8 cellular contexts compared by ENCODE assay signal in the genomic region with DNA sequence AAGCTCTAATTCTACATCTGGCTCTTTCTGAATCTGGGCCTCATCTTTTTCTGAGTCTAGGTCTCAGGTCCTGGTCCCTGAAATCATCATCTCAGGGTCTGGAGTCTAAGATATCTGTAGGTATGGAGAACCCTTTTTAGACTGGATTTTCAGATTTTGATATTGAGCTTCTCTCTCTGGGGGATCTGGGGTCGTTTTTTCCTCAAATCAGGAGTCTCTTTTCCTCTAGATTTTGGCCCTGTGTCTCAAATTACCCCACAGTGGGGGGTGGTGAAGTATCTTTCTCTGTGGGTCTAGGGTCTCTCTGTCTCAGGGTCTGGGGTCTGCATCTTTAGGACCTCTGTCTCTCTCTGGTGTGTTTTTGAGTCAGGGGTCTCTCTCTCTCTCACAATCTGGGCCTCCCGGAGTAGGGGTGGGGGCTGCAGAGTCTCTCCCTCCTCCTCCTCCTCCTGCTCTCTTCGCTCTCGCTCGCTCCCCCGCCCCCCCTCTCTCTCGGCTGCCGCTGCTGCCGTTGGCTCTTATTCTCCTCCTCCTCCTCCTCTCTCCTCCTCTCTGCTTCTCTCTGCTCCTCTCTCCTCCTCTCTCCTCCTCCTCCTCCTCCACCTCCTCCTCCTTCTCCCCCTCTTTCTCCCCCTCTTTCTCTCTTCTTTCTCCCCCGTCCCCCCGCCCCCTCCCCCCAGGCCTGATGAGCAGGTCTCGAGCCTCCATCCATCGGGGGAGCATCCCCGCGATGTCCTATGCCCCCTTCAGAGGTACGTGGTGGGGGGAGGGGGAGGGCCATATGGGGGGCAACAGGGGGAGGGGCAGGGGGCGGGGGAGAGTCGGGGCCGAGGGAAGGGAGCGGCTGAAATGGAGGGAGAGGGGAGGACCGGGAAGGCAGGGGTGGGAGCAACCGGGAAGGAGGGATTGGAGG. TPM values are rescaled to one million over a fixed set of nuclear protein-coding genes. Genes with fewer than 3 reads are reported as not detected.
DNase-seq lines count a peak whose midpoint lies in the region; ATAC-seq and TF ChIP-seq lines count a peak whose summit lies in the region.

A gene (plus strand): TSS at position 486 of the 913 bp plus-strand sequence. CDS start 200 bp downstream, at position 686.

- peak within 1 kb of the TSS; percentile 92 for H3K4me3 Mint-ChIP-seq in activated naive CD4-positive, alpha-beta T cell treated with anti-CD3 and anti-CD28 coated beads for 36 hours
- peak within 1 kb of the TSS; percentile 98 for H3K4me3 Mint-ChIP-seq in osteocyte (ENCODE audit: unreplicated experiment)

- intact Hi-C loops in activated naive CD4-positive, alpha-beta T cell treated with anti-CD3 and anti-CD28 coated beads for 36 hours (cut with micrococcal nuclease) = loop anchor here (2.0 to 5.0 kb wide), 6 partner anchors 107 to 817 kb away; a partner anchor contains a TSS

- CTCF ChIA-PET in activated naive CD4-positive, alpha-beta T cell treated with anti-CD3 and anti-CD28 coated beads for 36 hours (lab: Charles Lee) = interaction anchor here (0.6 to 1.9 kb wide), 6 partner anchors 9 to 159 kb away, joined by 3 to 9 read pairs (median 4); no protein-coding TSS in a partner anchor

- H3K9ac ChIP-seq in BLaER1 = peak within 1 kb of the TSS; percentile 67

- peak within 1 kb of the TSS; percentile 81; the same call in 1 of the 2 replicates for H3K4me3 ChIP-seq in BLaER1

- H3K4me1 ChIP-seq in BLaER1 = peaks cover 59% of the 10 kb centered on the region

- peaks cover 13% of the 10 kb centered on the region for H3K36me3 Mint-ChIP-seq in activated naive CD4-positive, alpha-beta T cell treated with anti-CD3 and anti-CD28 coated beads for 36 hours (ENCODE audit: low read depth)
- peaks cover 12% of the 10 kb centered on the region for H3K36me3 Mint-ChIP-seq in osteocyte (ENCODE audit: unreplicated experiment)

- TF ChIP-seq CTCF in osteocyte (IDR thresholded peaks at IDR 0.05) = no peak

- ATAC-seq in GM21390 (IDR thresholded peaks at IDR 0.05; ENCODE audit: unreplicated experiment) (no peak), HG02973 (IDR thresholded peaks at IDR 0.05; ENCODE audit: unreplicated experiment) (no peak)

- H3K4me1 Mint-ChIP-seq in activated naive CD4-positive, alpha-beta T cell treated with anti-CD3 and anti-CD28 coated beads for 36 hours (ENCODE audit: low read depth) = peaks cover 55% of the 10 kb centered on the region
- peaks cover 66% of the 10 kb centered on the region for H3K4me1 Mint-ChIP-seq in osteocyte (ENCODE audit: unreplicated experiment)

- H4K20me1 ChIP-seq in BLaER1 = peaks cover 26% of the 10 kb centered on the region

- peak within 1 kb of the TSS; percentile 86 for H3K27ac ChIP-seq in BLaER1

- no peaks in the 10 kb centered on the region for H3K27me3 Mint-ChIP-seq in activated naive CD4-positive, alpha-beta T cell treated with anti-CD3 and anti-CD28 coated beads for 36 hours (ENCODE audit: low read depth)
- no peaks in the 10 kb centered on the region for H3K27me3 Mint-ChIP-seq in osteocyte (ENCODE audit: unreplicated experiment)

- H3K27me3 ChIP-seq in BLaER1 = peaks cover 4% of the 10 kb centered on the region; the same call in 1 of the 2 replicates

- DNase-seq in NCI-H2171 (lab: John Stamatoyannopoulos, UW) (peak; percentile 65), glomerular visceral epithelial cell (ENCODE audit: extremely low spot score) (peak; percentile 32), osteocyte (ENCODE audit: extremely low spot score, unreplicated experiment) (no peak), NCI-H345 treated with DMSO at 0.1 percent for 48 hours (lab: John Stamatoyannopoulos, UW; ENCODE audit: unreplicated experiment) (no peak)
- DNase-seq in activated naive CD4-positive, alpha-beta T cell treated with anti-CD3 and anti-CD28 coated beads for 36 hours = peak; percentile 74

- no peaks in the 10 kb centered on the region for H3K9me3 ChIP-seq in BLaER1

- peaks cover 17% of the 10 kb centered on the region for H3K36me3 ChIP-seq in BLaER1

- no peaks in the 10 kb centered on the region for H3K9me3 Mint-ChIP-seq in activated naive CD4-positive, alpha-beta T cell treated with anti-CD3 and anti-CD28 coated beads for 36 hours
- H3K9me3 Mint-ChIP-seq in osteocyte (ENCODE audit: unreplicated experiment) = no peaks in the 10 kb centered on the region

- H3K4me2 ChIP-seq in BLaER1 = peak within 1 kb of the TSS; percentile 91

- H3K27ac Mint-ChIP-seq in activated naive CD4-positive, alpha-beta T cell treated with anti-CD3 and anti-CD28 coated beads for 36 hours = peak within 1 kb of the TSS; percentile 99
- H3K27ac Mint-ChIP-seq in osteocyte (ENCODE audit: unreplicated experiment) = peak within 1 kb of the TSS; percentile 99

RNA-seq across cellular contexts. Expression of the gene that starts here (rescaled TPM):
- 10 to 100 TPM; 35.1 to 42.2 TPM for total RNA-seq in activated naive CD4-positive, alpha-beta T cell treated with anti-CD3 and anti-CD28 coated beads for 36 hours
- 30.7 and 34.7 TPM in 2 replicates for total RNA-seq in osteocyte

Comparison
In these comparisons a context has a peak if more than half of its experiments do, and no peak if none do; other contexts are left out.
1. DNase-seq: peak in NCI-H2171 (single experiment), activated naive CD4-positive, alpha-beta T cell treated with anti-CD3 and anti-CD28 coated beads for 36 hours (single experiment) and glomerular visceral epithelial cell (single experiment); none in osteocyte (single experiment) and NCI-H345 treated with DMSO at 0.1 percent for 48 hours (single experiment).